21 cellular contexts compared by ENCODE assay signal in genomic region chr17:539048-539447, GRCh38.
"Had no signal": no experiment of that assay in that cellular context is flagged by ENCODE, and none has a peak within 500 bp of the region (broad histone marks: within the 10 kb centered on the region; RNA-seq: fewer than 3 reads in every experiment).

No MANE protein-coding gene starts in this region.

- H3K4me3 ChIP-seq: body of pancreas, ovary, right lobe of liver, testis had no signal

- H3K27me3 Mint-ChIP-seq: activated naive CD8-positive, alpha-beta T cell treated with anti-CD3 and anti-CD28 coated beads for 36 hours; type B pancreatic cell had no signal

- H3K27ac Mint-ChIP-seq: activated naive CD8-positive, alpha-beta T cell treated with anti-CD3 and anti-CD28 coated beads for 36 hours; activated T-helper 1 cell treated with anti-CD3 and anti-CD28 coated beads, Interleukin-12 subunit alpha, Interleukin-12 subunit beta, Interleukin-2, Interleukin-4 antibody, amounts not matched to agents 30 ng/mL and 10 ng/mL and 1 ng/mL, durations not matched to agents 14 hours and 24 hours and 36 hours; endodermal cell; stimulated activated effector memory CD8-positive, alpha-beta T cell treated with anti-CD3 and anti-CD28 coated beads, Interleukin-12 subunit alpha, Interleukin-12 subunit beta, amount 100 ng/mL, for 72 hours; type B pancreatic cell had no signal

- H3K9me3 Mint-ChIP-seq: activated naive CD8-positive, alpha-beta T cell treated with anti-CD3 and anti-CD28 coated beads for 36 hours; activated T-helper 1 cell treated with anti-CD3 and anti-CD28 coated beads, Interleukin-12 subunit alpha, Interleukin-12 subunit beta, Interleukin-2, Interleukin-4 antibody, amounts not matched to agents 30 ng/mL and 10 ng/mL and 1 ng/mL, durations not matched to agents 14 hours and 24 hours and 36 hours; endodermal cell; neural crest cell; stimulated activated effector memory CD8-positive, alpha-beta T cell treated with anti-CD3 and anti-CD28 coated beads, Interleukin-12 subunit alpha, Interleukin-12 subunit beta, amount 100 ng/mL, for 72 hours; type B pancreatic cell had no signal

- DNase-seq: activated CD4-positive, alpha-beta T cell treated with anti-CD3 and anti-CD28 coated beads, Interleukin-2, amount 50 U/mL, for 48 hours; activated gamma-delta T cell treated with Interleukin-2 at 50 U/mL for 16 hours; activated naive CD8-positive, alpha-beta T cell treated with anti-CD3 and anti-CD28 coated beads for 36 hours; amygdala; body of pancreas; caudate nucleus; endodermal cell; foreskin keratinocyte; mammary epithelial cell; ovary; right lobe of liver; small intestine; stimulated activated CD4-positive, alpha-beta T cell treated with anti-CD3 and anti-CD28 coated beads, Interleukin-4, amount 100 ng/mL, for 24 hours; testis had no signal

- H3K36me3 ChIP-seq: ovary had no signal

- H3K9me3 ChIP-seq: body of pancreas, ovary, right lobe of liver, testis had no signal

- H3K27me3 ChIP-seq: body of pancreas, foreskin keratinocyte, ovary, right lobe of liver, testis had no signal

- H3K4me1 Mint-ChIP-seq: endodermal cell, neural crest cell had no signal

- H3K27ac ChIP-seq: body of pancreas, foreskin keratinocyte, ovary, right lobe of liver, testis had no signal

- ATAC-seq: body of pancreas; foreskin keratinocyte; SK-N-SH treated with all-trans-retinoic acid at 6 μM for 48 hours; stimulated activated effector memory CD8-positive, alpha-beta T cell treated with anti-CD3 and anti-CD28 coated beads, Interleukin-12 subunit alpha, Interleukin-12 subunit beta, amount 100 ng/mL, for 72 hours had no signal

- FAIRE-seq: colon, keratinocyte, small intestine had no signal

- H3K4me1 ChIP-seq: body of pancreas, foreskin keratinocyte, right lobe of liver, testis had no signal

- H3K4me3 Mint-ChIP-seq: activated naive CD8-positive, alpha-beta T cell treated with anti-CD3 and anti-CD28 coated beads for 36 hours; activated T-helper 1 cell treated with anti-CD3 and anti-CD28 coated beads, Interleukin-12 subunit alpha, Interleukin-12 subunit beta, Interleukin-2, Interleukin-4 antibody, amounts not matched to agents 30 ng/mL and 10 ng/mL and 1 ng/mL, durations not matched to agents 14 hours and 24 hours and 36 hours; endodermal cell; neural crest cell; stimulated activated effector memory CD8-positive, alpha-beta T cell treated with anti-CD3 and anti-CD28 coated beads, Interleukin-12 subunit alpha, Interleukin-12 subunit beta, amount 100 ng/mL, for 72 hours; type B pancreatic cell had no signal
